8 cellular contexts compared by ENCODE assay signal in the genomic region with DNA sequence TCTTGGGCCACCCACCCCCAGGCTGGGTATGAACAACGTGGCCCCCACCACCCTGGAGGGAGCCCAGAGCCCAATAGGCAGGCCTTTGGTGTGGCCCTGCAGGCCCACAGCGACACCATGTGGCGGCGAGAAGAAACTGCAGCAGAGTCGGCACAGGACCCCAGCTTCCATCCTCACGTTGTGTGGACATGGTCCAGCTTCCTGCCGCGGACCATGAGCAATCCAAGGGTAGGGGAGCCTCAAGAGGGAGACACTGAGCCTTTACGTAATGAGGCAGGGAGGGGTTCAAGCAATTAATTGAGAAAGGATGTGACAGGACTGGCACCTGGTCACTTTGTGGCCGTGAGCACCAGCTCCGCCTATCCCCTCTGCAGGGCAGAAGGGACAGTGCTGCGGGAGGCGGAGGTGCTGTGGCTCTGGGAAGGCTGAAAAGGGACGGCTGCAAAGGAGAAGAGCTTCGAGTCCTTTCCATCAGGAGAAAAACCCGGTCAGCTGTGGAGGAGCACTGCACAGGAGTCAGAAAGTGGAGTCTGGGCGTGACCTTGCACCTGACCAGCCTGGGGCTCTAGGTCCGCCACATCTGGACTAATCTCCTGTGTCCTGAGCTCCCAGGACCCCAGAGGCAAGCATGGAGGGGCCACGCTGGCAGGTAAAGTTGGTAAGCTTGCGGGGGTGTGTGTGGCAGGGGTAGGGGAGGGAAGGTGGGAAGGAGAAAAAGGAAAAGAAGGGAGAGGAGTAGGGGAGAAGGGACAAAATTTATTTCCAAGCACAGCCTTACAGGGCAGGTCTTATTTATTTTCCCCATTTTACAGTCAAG. TPM values are rescaled to one million over a fixed set of nuclear protein-coding genes. Genes with fewer than 3 reads are reported as not detected.
A peak's percentile ranks its signal among the peaks of the same experiment; 100 is the strongest.
DNase-seq lines count a peak whose midpoint lies in the region; ATAC-seq and TF ChIP-seq lines count a peak whose summit lies in the region.

No MANE protein-coding gene starts in this region.

- DNase-seq in DMS 273 (lab: John Stamatoyannopoulos, UW; ENCODE audit: unreplicated experiment) (peak; percentile 83), GM19240 (ENCODE audit: insufficient read length, low spot score) (peak; percentile 50), smooth muscle cell (lab: John Stamatoyannopoulos, UW; ENCODE audit: unreplicated experiment) (no peak), T1000 (lab: John Stamatoyannopoulos, UW) (no peak)

- H3K27ac ChIP-seq in OCI-LY3 (ENCODE audit: low read length) (no peak overlapping the region), smooth muscle cell (ENCODE audit: low read depth) (no peak overlapping the region)

- no peaks in the 10 kb centered on the region for H3K9me3 ChIP-seq in OCI-LY3 (ENCODE audit: insufficient read depth, low read length)
- H3K9me3 ChIP-seq in iPS-15b (ENCODE audit: control insufficient read depth, insufficient read depth, low read length): no peaks in the 10 kb centered on the region
- no peaks in the 10 kb centered on the region for H3K9me3 ChIP-seq in smooth muscle cell (replicated peaks; ENCODE audit: low read depth)

- no peaks in the 10 kb centered on the region for H3K27me3 ChIP-seq in OCI-LY3 (ENCODE audit: low read depth, low read length)
- no peaks in the 10 kb centered on the region for H3K27me3 ChIP-seq in iPS-15b (ENCODE audit: control insufficient read depth, insufficient read depth, low read length)
- H3K27me3 ChIP-seq in smooth muscle cell (ENCODE audit: low read depth): no peaks in the 10 kb centered on the region

- H3K9me3 Mint-ChIP-seq in brain: no peaks in the 10 kb centered on the region

- H3K4me3 Mint-ChIP-seq in brain: no peak overlapping the region

- H2AFZ ChIP-seq in OCI-LY3 (ENCODE audit: low read depth, low read length) (0 out of 2 replicates have a peak overlapping the region, but pooled peaks have one; percentile 49), smooth muscle cell (ENCODE audit: low read depth) (no peak overlapping the region)

- peaks cover 2% of the 10 kb centered on the region; the same call in 1 of the 2 replicates for H3K4me1 ChIP-seq in OCI-LY3 (ENCODE audit: low read length)
- H3K4me1 ChIP-seq in iPS-15b (ENCODE audit: control insufficient read depth, insufficient read depth, low read length): peaks cover 8% of the 10 kb centered on the region
- H3K4me1 ChIP-seq in smooth muscle cell (ENCODE audit: low read depth): peaks cover 10% of the 10 kb centered on the region

- 39% methylated on average over 20 of the region's 20 CpGs for WGBS in smooth muscle cell (ENCODE audit: low lambda C conversion rate)

- no peak overlapping the region for H3K4me3 ChIP-seq in OCI-LY3 (ENCODE audit: low read length)
- peak overlapping the region; percentile 32 for H3K4me3 ChIP-seq in iPS-15b (ENCODE audit: low read depth, low read length)
- H3K4me3 ChIP-seq in smooth muscle cell: no peak overlapping the region

- H3K9ac ChIP-seq in OCI-LY3 (ENCODE audit: low read length) (no peak overlapping the region), iPS-15b (ENCODE audit: low read depth, low read length) (no peak overlapping the region), smooth muscle cell (ENCODE audit: low read depth) (no peak overlapping the region)

- ATAC-seq in HG03521 (IDR thresholded peaks at IDR 0.05; ENCODE audit: unreplicated experiment): peak; percentile 69

- no peaks in the 10 kb centered on the region for H3K79me2 ChIP-seq in OCI-LY3 (ENCODE audit: low read length)
- H3K79me2 ChIP-seq in smooth muscle cell (ENCODE audit: low read depth): no peaks in the 10 kb centered on the region

- TF ChIP-seq CTCF in OCI-LY3 (IDR thresholded peaks at IDR 0.05; ENCODE audit: low read depth, low read length): peak; percentile 95
- peak; percentile 96 to 99 for TF ChIP-seq CTCF in brain (conservative IDR thresholded peaks at IDR 0.05)
- TF ChIP-seq CTCF in smooth muscle cell (IDR thresholded peaks at IDR 0.05; ENCODE audit: borderline replicate concordance, insufficient read depth, poor library complexity, severe bottlenecking): peak; percentile 98

- peak overlapping the region in 1 of 5 experiments; percentile 22 for H3K27ac Mint-ChIP-seq in brain

- H3K4me2 ChIP-seq in OCI-LY3 (ENCODE audit: low read length) (peak overlapping the region; percentile 43), smooth muscle cell (no peak overlapping the region)

- H3K27me3 Mint-ChIP-seq in brain: peaks cover 4% of the 10 kb centered on the region

- no peaks in the 10 kb centered on the region for H3K36me3 Mint-ChIP-seq in brain

- H3K36me3 ChIP-seq in OCI-LY3 (replicated peaks; ENCODE audit: low read depth, low read length) (no peaks in the 10 kb centered on the region), iPS-15b (ENCODE audit: control insufficient read depth, insufficient read depth, low read length) (no peaks in the 10 kb centered on the region), smooth muscle cell (ENCODE audit: low read depth) (no peaks in the 10 kb centered on the region)

- H4K20me1 ChIP-seq in OCI-LY3 (ENCODE audit: insufficient read depth, low read length) (no peaks in the 10 kb centered on the region), smooth muscle cell (ENCODE audit: low read depth) (no peaks in the 10 kb centered on the region)

- H3F3A ChIP-seq in smooth muscle cell (ENCODE audit: low read depth): no peaks in the 10 kb centered on the region

- peaks cover 16% of the 10 kb centered on the region for H3K4me1 Mint-ChIP-seq in brain

RNA-seq across cellular contexts. Expression of gene TMEM37, which starts 44.9 kb away (rescaled TPM):
- polyA plus RNA-seq in brain (ENCODE audit: insufficient read depth, low read depth, low replicate concordance): 1.9 TPM
- 1.1 and 2.4 TPM in 2 replicates for total RNA-seq in smooth muscle cell
- polyA plus RNA-seq in smooth muscle cell: 0.90 TPM in 1 of 2 replicates, not detected in the other

RNA-seq across cellular contexts. Expression of gene SCTR, which starts 47.8 kb away (rescaled TPM):
- polyA plus RNA-seq in brain (ENCODE audit: insufficient read depth, low read depth, low replicate concordance): not detected
- not detected in 2 replicates for total RNA-seq in smooth muscle cell
- polyA plus RNA-seq in smooth muscle cell: not detected in 2 replicates

Comparison
In these comparisons a context has a peak if more than half of its experiments do, and no peak if none do; other contexts are left out.
1. DNase-seq: peak in DMS 273 (single experiment) and GM19240 (single experiment); none in smooth muscle cell (single experiment) and T1000 (single experiment).
2. Peak in every context shown above with its lines, with median percentiles within 50 percentile points of each other: CTCF ChIP-seq.